Comparison of ENCODE assay signal across 8 cellular contexts in the genomic region with DNA sequence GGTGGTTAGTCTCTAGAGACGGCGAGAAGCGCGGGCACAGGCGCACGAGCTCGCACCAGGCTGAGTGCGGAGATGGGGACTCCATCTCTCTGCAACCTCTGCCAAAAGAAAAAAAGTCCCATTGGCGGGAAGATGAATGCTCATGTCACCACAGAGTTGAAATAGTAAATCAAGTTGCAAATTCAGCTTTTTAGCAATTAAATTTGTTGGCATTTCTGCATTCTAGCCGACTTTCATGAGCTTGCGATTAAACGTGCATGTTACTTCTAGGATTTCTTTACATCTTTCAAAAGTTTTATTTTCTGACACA. TPM values are rescaled to one million over a fixed set of nuclear protein-coding genes. Genes with fewer than 3 reads are reported as not detected.
DNase-seq lines count a peak whose midpoint lies in the region; ATAC-seq lines count a peak whose summit lies in the region.

No MANE protein-coding gene starts in this region.

- peaks cover 2 to 10% (median 2%) of the 10 kb centered on the region in 3 donors for H3K36me3 ChIP-seq in skeletal muscle tissue (ENCODE audit: control insufficient read depth in 3 of 3, insufficient read depth in 3 of 3, low read length in 3 of 3)

- ATAC-seq in right cardiac atrium = peak; percentile 75 to 78

- intact Hi-C loops in right cardiac atrium (cut with DNase I) = no loop called here

- H3K27ac ChIP-seq in right cardiac atrium (ENCODE audit: low read length) (peak overlapping the region; percentile 13), skeletal muscle tissue (ENCODE audit: low read depth, low read length) (peak overlapping the region; percentile 78)

- peak overlapping the region; percentile 89 for H3K4me3 ChIP-seq in right cardiac atrium (ENCODE audit: low read length)
- H3K4me3 ChIP-seq in skeletal muscle tissue (ENCODE audit: low read length in 3 of 3) = peak overlapping the region; percentile 87 to 98 (median 88)

- H3K4me1 Mint-ChIP-seq in activated CD4-positive, alpha-beta T cell treated with anti-CD3 and anti-CD28 coated beads, Interleukin-2, amount 10 ng/mL, durations not matched to agents 7 days and 5 days = peaks cover 40% of the 10 kb centered on the region

- H3K36me3 Mint-ChIP-seq in activated CD4-positive, alpha-beta T cell treated with anti-CD3 and anti-CD28 coated beads, Interleukin-2, amount 10 ng/mL, durations not matched to agents 7 days and 5 days (ENCODE audit: low read depth) = peaks cover 27% of the 10 kb centered on the region

- H3K4me1 ChIP-seq in right cardiac atrium (ENCODE audit: control insufficient read depth, insufficient read depth, low read length) = no peaks in the 10 kb centered on the region
- peaks cover 0 to 8% (median 4%) of the 10 kb centered on the region in 3 donors for H3K4me1 ChIP-seq in skeletal muscle tissue (ENCODE audit: control insufficient read depth in 3 of 3, insufficient read depth in 3 of 3, low read length in 3 of 3)

- POLR2A ChIA-PET in activated CD4-positive, alpha-beta T cell treated with anti-CD3 and anti-CD28 coated beads, Interleukin-2, amount 10 ng/mL, durations not matched to agents 7 days and 5 days (lab: Charles Lee) = interaction anchor here (0.9 to 1.1 kb wide), 2 partner anchors 12 to 210 kb away, joined by 3 to 5 read pairs; no protein-coding TSS in a partner anchor

- no peaks in the 10 kb centered on the region for H3K27me3 ChIP-seq in right cardiac atrium (ENCODE audit: control insufficient read depth, insufficient read depth)
- H3K27me3 ChIP-seq in skeletal muscle tissue (ENCODE audit: control insufficient read depth in 3 of 3, insufficient read depth in 3 of 3, low read length in 3 of 3) = no peaks in the 10 kb centered on the region

- no peak for DNase-seq in activated CD4-positive, alpha-beta T cell treated with anti-CD3 and anti-CD28 coated beads, Interleukin-2, amount 10 ng/mL, durations not matched to agents 7 days and 5 days
- DNase-seq in activated CD4-positive, alpha-beta T cell treated with anti-CD3 and anti-CD28 coated beads, Interleukin-2, amount 50 U/mL, for 1 hour = no peak
- DNase-seq in HCEC 1CT (peak; percentile 43), M059J (ENCODE audit: low read depth) (peak; percentile 60), right cardiac atrium (peak in 1 of 3 donors; percentile 62), hippocampal formation (lab: John Stamatoyannopoulos, UW) (no peak)
- DNase-seq in activated naive CD4-positive, alpha-beta T cell treated with anti-CD3 and anti-CD28 coated beads, Interleukin-2, amount 50 U/mL, for 16 hours = peak; percentile 62

- WGBS in right cardiac atrium = 1% methylated on average over 12 of the region's 12 CpGs

- H3K9me3 ChIP-seq in right cardiac atrium (ENCODE audit: control insufficient read depth, low read length) = no peaks in the 10 kb centered on the region
- H3K9me3 ChIP-seq in skeletal muscle tissue (ENCODE audit: control insufficient read depth in 3 of 3, low read length in 3 of 3) = no peaks in the 10 kb centered on the region

- peak overlapping the region; percentile 77 to 97 (median 89) for H3K9ac ChIP-seq in skeletal muscle tissue (ENCODE audit: low read depth in 1 of 3, low read length in 3 of 3)

- H3K9me3 Mint-ChIP-seq in activated CD4-positive, alpha-beta T cell treated with anti-CD3 and anti-CD28 coated beads, Interleukin-2, amount 10 ng/mL, durations not matched to agents 7 days and 5 days = peaks cover 2% of the 10 kb centered on the region

- CTCF ChIA-PET in activated CD4-positive, alpha-beta T cell treated with anti-CD3 and anti-CD28 coated beads, Interleukin-2, amount 10 ng/mL, durations not matched to agents 7 days and 5 days (lab: Charles Lee) = interaction anchor here (0.9 to 3.1 kb wide), 7 partner anchors 8 to 50 kb away, joined by 3 to 10 read pairs (median 7); no protein-coding TSS in a partner anchor

- H3K27me3 Mint-ChIP-seq in activated CD4-positive, alpha-beta T cell treated with anti-CD3 and anti-CD28 coated beads, Interleukin-2, amount 10 ng/mL, durations not matched to agents 7 days and 5 days = no peaks in the 10 kb centered on the region

- H3K27ac Mint-ChIP-seq in activated CD4-positive, alpha-beta T cell treated with anti-CD3 and anti-CD28 coated beads, Interleukin-2, amount 10 ng/mL, durations not matched to agents 7 days and 5 days = peak overlapping the region; percentile 97

- peak overlapping the region; percentile 90 for H3K4me3 Mint-ChIP-seq in activated CD4-positive, alpha-beta T cell treated with anti-CD3 and anti-CD28 coated beads, Interleukin-2, amount 10 ng/mL, durations not matched to agents 7 days and 5 days

RNA-seq across cellular contexts. Expression of gene CHAC2, which starts 0.6 kb away (rescaled TPM):
- 10 to 100 TPM; 12.3 to 12.6 TPM for total RNA-seq in activated CD4-positive, alpha-beta T cell treated with anti-CD3 and anti-CD28 coated beads, Interleukin-2, amount 10 ng/mL, durations not matched to agents 7 days and 5 days
- total RNA-seq in M059J (2014; rRNA removed; shearing (Covaris generic)) = 13.9 and 14.6 TPM in 2 replicates
- total RNA-seq in right cardiac atrium = 1 to 10 TPM; 2.1 to 3.5 (median 3.0) TPM
- 3.8 TPM for polyA plus RNA-seq in right cardiac atrium
- total RNA-seq in skeletal muscle tissue = 1.6 TPM

RNA-seq across cellular contexts. Expression of gene ASB3, which starts 18.6 kb away (rescaled TPM):
- total RNA-seq in activated CD4-positive, alpha-beta T cell treated with anti-CD3 and anti-CD28 coated beads, Interleukin-2, amount 10 ng/mL, durations not matched to agents 7 days and 5 days = 10 to 100 TPM; 20.2 to 23.3 TPM
- 30.8 and 31.8 TPM in 2 replicates for total RNA-seq in M059J (2014; rRNA removed; shearing (Covaris generic))
- total RNA-seq in right cardiac atrium = 10 to 100 TPM; 10.0 to 18.0 (median 15.7) TPM
- polyA plus RNA-seq in right cardiac atrium = 8.2 TPM
- total RNA-seq in skeletal muscle tissue = 27.7 TPM

RNA-seq across cellular contexts. Expression of gene ERLEC1, which starts 18.7 kb away (rescaled TPM):
- 10 to 100 TPM; 22.7 to 23.2 TPM for total RNA-seq in activated CD4-positive, alpha-beta T cell treated with anti-CD3 and anti-CD28 coated beads, Interleukin-2, amount 10 ng/mL, durations not matched to agents 7 days and 5 days
- total RNA-seq in M059J (2014; rRNA removed; shearing (Covaris generic)) = 64.7 and 107 TPM in 2 replicates
- total RNA-seq in right cardiac atrium (10 to 100 TPM; 39.7 to 45.8 (median 40.5) TPM), skeletal muscle tissue (44.9 TPM)
- 29.1 TPM for polyA plus RNA-seq in right cardiac atrium

Comparison
In these comparisons a context has a peak if more than half of its experiments do, and no peak if none do; other contexts are left out.
1. DNase-seq: peak in HCEC 1CT (single experiment), M059J (single experiment) and activated naive CD4-positive, alpha-beta T cell treated with anti-CD3 and anti-CD28 coated beads, Interleukin-2, amount 50 U/mL, for 16 hours (single experiment); none in activated CD4-positive, alpha-beta T cell treated with anti-CD3 and anti-CD28 coated beads, Interleukin-2, amount 10 ng/mL, durations not matched to agents 7 days and 5 days (single experiment), activated CD4-positive, alpha-beta T cell treated with anti-CD3 and anti-CD28 coated beads, Interleukin-2, amount 50 U/mL, for 1 hour (single experiment) and hippocampal formation (0 of 2).